ENCODE assay signal across 28 cellular contexts in genomic region chr10:113453351-113453750, GRCh38.
"Had no signal": no experiment of that assay in that cellular context is flagged by ENCODE, and none has a peak within 500 bp of the region (broad histone marks: within the 10 kb centered on the region; RNA-seq: fewer than 3 reads in every experiment).

No MANE protein-coding gene starts in this region.

- H3K27me3 ChIP-seq: stomach, testis, thyroid gland, tibial artery, transverse colon, upper lobe of left lung, upper lobe of right lung, vagina had no signal

- H3K27ac ChIP-seq: stomach, suprapubic skin, testis, thoracic aorta, thyroid gland, tibial artery, tibial nerve, transverse colon, upper lobe of left lung, upper lobe of right lung, uterus, vagina had no signal

- DNase-seq: stimulated activated CD4-positive, alpha-beta T cell treated with anti-CD3 and anti-CD28 coated beads, Interleukin-2, amount 100 ng/mL, for 48 hours; stimulated activated CD4-positive, alpha-beta T cell treated with anti-CD3 and anti-CD28 coated beads, Interleukin-4, amount 100 ng/mL, for 1 hour; stimulated activated CD4-positive, alpha-beta T cell treated with anti-CD3 and anti-CD28 coated beads, Interleukin-4, amount 100 ng/mL, for 24 hours; stimulated activated CD4-positive, alpha-beta T cell treated with anti-CD3 and anti-CD28 coated beads, Interleukin-4, amount 100 ng/mL, for 4 hours; stimulated activated CD8-positive, alpha-beta memory T cell treated with anti-CD3 and anti-CD28 coated beads, Interleukin-4, amount 100 ng/mL, for 48 hours; stimulated activated naive B cell treated with anti-CD40 and anti-IgM and Interleukin-4, amounts not matched to agents 10 μg/mL and 1 μg/mL and 100 μg/mL, for 72 hours; stimulated activated naive CD4-positive, alpha-beta T cell; stimulated activated naive CD4-positive, alpha-beta T cell treated with Interleukin-2 at 50 U/mL for 16 hours; stimulated activated naive CD8-positive, alpha-beta T cell treated with anti-CD3 and anti-CD28 coated beads, Interleukin-15, amount 100 ng/mL, for 72 hours; stimulated activated naive CD8-positive, alpha-beta T cell treated with anti-CD3 and anti-CD28 coated beads, Interleukin-15, Interleukin-2, amounts not matched to agents 100 U/mL and 50 U/mL, for 24 hours; stomach; substantia nigra; testis; thyroid gland; tibial artery; transverse colon; trophoblast cell; upper lobe of left lung; upper lobe of right lung; uterus had no signal

- ATAC-seq: stimulated activated effector memory CD8-positive, alpha-beta T cell treated with anti-CD3 and anti-CD28 coated beads, Interleukin-12 subunit alpha, Interleukin-12 subunit beta, amount 100 ng/mL, for 72 hours; stimulated activated memory B cell treated with anti-CD40 and anti-IgM and Interleukin-4, amounts not matched to agents 10 μg/mL and 1 μg/mL and 100 μg/mL, for 72 hours; stimulated activated naive B cell treated with anti-CD40 and anti-IgM and Interleukin-4, amounts not matched to agents 10 μg/mL and 1 μg/mL and 100 μg/mL, for 72 hours; stimulated activated naive CD8-positive, alpha-beta T cell treated with anti-CD3 and anti-CD28 coated beads, Interleukin-15, amount 100 ng/mL, for 72 hours; stimulated activated naive CD8-positive, alpha-beta T cell treated with anti-CD3 and anti-CD28 coated beads, Interleukin-15, Interleukin-2, amounts not matched to agents 100 U/mL and 50 U/mL, for 24 hours had no signal

- H3K4me3 Mint-ChIP-seq: stimulated activated effector memory CD8-positive, alpha-beta T cell treated with anti-CD3 and anti-CD28 coated beads, Interleukin-12 subunit alpha, Interleukin-12 subunit beta, amount 100 ng/mL, for 72 hours; stimulated activated memory B cell treated with anti-CD40 and anti-IgM and Interleukin-4, amounts not matched to agents 10 μg/mL and 1 μg/mL and 100 μg/mL, for 72 hours; stimulated activated naive B cell treated with anti-CD40 and anti-IgM and Interleukin-4, amounts not matched to agents 10 μg/mL and 1 μg/mL and 100 μg/mL, for 72 hours; stimulated activated naive CD8-positive, alpha-beta T cell treated with anti-CD3 and anti-CD28 coated beads, Interleukin-15, amount 100 ng/mL, for 72 hours; stimulated activated naive CD8-positive, alpha-beta T cell treated with anti-CD3 and anti-CD28 coated beads, Interleukin-15, Interleukin-2, amounts not matched to agents 100 ng/mL and 50 ng/mL, for 24 hours; type B pancreatic cell had no signal

- H3K4me1 Mint-ChIP-seq: stimulated activated effector memory CD8-positive, alpha-beta T cell treated with anti-CD3 and anti-CD28 coated beads, Interleukin-12 subunit alpha, Interleukin-12 subunit beta, amount 100 ng/mL, for 72 hours; stimulated activated memory B cell treated with anti-CD40 and anti-IgM and Interleukin-4, amounts not matched to agents 10 μg/mL and 1 μg/mL and 100 μg/mL, for 72 hours; stimulated activated naive CD8-positive, alpha-beta T cell treated with anti-CD3 and anti-CD28 coated beads, Interleukin-15, amount 100 ng/mL, for 72 hours had no signal

- H3K9me3 Mint-ChIP-seq: stimulated activated effector memory CD8-positive, alpha-beta T cell treated with anti-CD3 and anti-CD28 coated beads, Interleukin-12 subunit alpha, Interleukin-12 subunit beta, amount 100 ng/mL, for 72 hours; stimulated activated memory B cell treated with anti-CD40 and anti-IgM and Interleukin-4, amounts not matched to agents 10 μg/mL and 1 μg/mL and 100 μg/mL, for 72 hours; stimulated activated naive CD8-positive, alpha-beta T cell treated with anti-CD3 and anti-CD28 coated beads, Interleukin-15, amount 100 ng/mL, for 72 hours; stimulated activated naive CD8-positive, alpha-beta T cell treated with anti-CD3 and anti-CD28 coated beads, Interleukin-15, Interleukin-2, amounts not matched to agents 100 ng/mL and 50 ng/mL, for 24 hours had no signal

- H3K36me3 ChIP-seq: stomach, suprapubic skin, thoracic aorta, thyroid gland, tibial artery, tibial nerve, transverse colon, upper lobe of left lung, upper lobe of right lung, uterus, vagina had no signal

- H3K4me1 ChIP-seq: testis had no signal

- H3K9me3 ChIP-seq: stomach, suprapubic skin, testis, thoracic aorta, thyroid gland, tibial artery, tibial nerve, transverse colon, upper lobe of left lung, upper lobe of right lung, uterus, vagina had no signal

- H3K27ac Mint-ChIP-seq: stimulated activated effector memory CD8-positive, alpha-beta T cell treated with anti-CD3 and anti-CD28 coated beads, Interleukin-12 subunit alpha, Interleukin-12 subunit beta, amount 100 ng/mL, for 72 hours; stimulated activated memory B cell treated with anti-CD40 and anti-IgM and Interleukin-4, amounts not matched to agents 10 μg/mL and 1 μg/mL and 100 μg/mL, for 72 hours; stimulated activated naive B cell treated with anti-CD40 and anti-IgM and Interleukin-4, amounts not matched to agents 10 μg/mL and 1 μg/mL and 100 μg/mL, for 72 hours; stimulated activated naive CD8-positive, alpha-beta T cell treated with anti-CD3 and anti-CD28 coated beads, Interleukin-15, amount 100 ng/mL, for 72 hours; stimulated activated naive CD8-positive, alpha-beta T cell treated with anti-CD3 and anti-CD28 coated beads, Interleukin-15, Interleukin-2, amounts not matched to agents 100 ng/mL and 50 ng/mL, for 24 hours; type B pancreatic cell had no signal

- H3K36me3 Mint-ChIP-seq: stimulated activated effector memory CD8-positive, alpha-beta T cell treated with anti-CD3 and anti-CD28 coated beads, Interleukin-12 subunit alpha, Interleukin-12 subunit beta, amount 100 ng/mL, for 72 hours; stimulated activated memory B cell treated with anti-CD40 and anti-IgM and Interleukin-4, amounts not matched to agents 10 μg/mL and 1 μg/mL and 100 μg/mL, for 72 hours; stimulated activated naive B cell treated with anti-CD40 and anti-IgM and Interleukin-4, amounts not matched to agents 10 μg/mL and 1 μg/mL and 100 μg/mL, for 72 hours; type B pancreatic cell had no signal

- H3K4me3 ChIP-seq: stomach, suprapubic skin, testis, thoracic aorta, thyroid gland, tibial artery, tibial nerve, transverse colon, upper lobe of left lung, upper lobe of right lung, uterus, vagina had no signal
